Comparison of ENCODE assay signal across 9 cellular contexts in the genomic region with DNA sequence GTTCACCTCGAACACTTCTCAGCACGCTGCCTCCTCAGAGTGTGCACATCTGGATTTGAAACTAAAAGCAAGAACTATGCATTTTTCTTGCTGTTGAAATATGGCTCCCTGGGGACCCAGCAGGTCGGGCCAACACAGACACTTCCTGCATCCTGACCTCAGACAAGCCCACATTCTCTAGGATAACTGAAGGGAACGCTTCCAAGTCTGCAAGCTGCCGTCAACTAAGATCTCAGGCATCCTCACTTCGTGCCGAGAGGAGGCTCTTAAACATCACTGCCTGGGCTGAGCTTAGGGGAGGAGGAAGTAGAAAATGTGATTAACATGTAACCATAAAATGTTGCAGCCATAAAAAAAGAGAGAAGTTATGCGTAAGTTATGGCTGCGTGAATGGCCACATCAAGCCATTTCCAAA.
DNase-seq lines count a peak whose midpoint lies in the region; ATAC-seq and TF ChIP-seq lines count a peak whose summit lies in the region.
"Had no signal": no experiment of that assay in that cellular context is flagged by ENCODE, and none has a peak within 500 bp of the region (broad histone marks: within the 10 kb centered on the region; RNA-seq: fewer than 3 reads in every experiment).

No MANE protein-coding gene starts in this region.

- TF ChIP-seq CTCF in fibroblast of lung (conservative IDR thresholded peaks at IDR 0.05 in 1 of 2, IDR thresholded peaks at IDR 0.05 in 1 of 2; ENCODE audit: low read depth in 1 of 2, low read length in 2 of 2): no peak

- no peaks in the 10 kb centered on the region for H3K79me2 ChIP-seq in fibroblast of lung (ENCODE audit: control insufficient read depth, insufficient read depth, low read length)

- H3K36me3 ChIP-seq in fibroblast of lung (ENCODE audit: control insufficient read depth, insufficient read depth, low read length) (no peaks in the 10 kb centered on the region), HAP-1 (replicated peaks) (no peaks in the 10 kb centered on the region)
- H3K36me3 ChIP-seq: suprapubic skin had no signal

- H4K20me1 ChIP-seq in fibroblast of lung (ENCODE audit: control insufficient read depth, extremely low read depth, insufficient read depth, low read length): no peaks in the 10 kb centered on the region

- peak overlapping the region; percentile 71 for H3K27ac ChIP-seq in fibroblast of lung (ENCODE audit: insufficient read depth, low read length)
- H3K27ac ChIP-seq: suprapubic skin had no signal

- H2AFZ ChIP-seq in fibroblast of lung (ENCODE audit: low read length): no peak overlapping the region

- H3K27me3 ChIP-seq in fibroblast of lung (ENCODE audit: control insufficient read depth, insufficient read depth, low read length) (no peaks in the 10 kb centered on the region), HAP-1 (ENCODE audit: low read depth) (peaks cover 2% of the 10 kb centered on the region)

- H3K4me1 Mint-ChIP-seq in stimulated activated effector memory CD8-positive, alpha-beta T cell treated with anti-CD3 and anti-CD28 coated beads, Interleukin-12 subunit alpha, Interleukin-12 subunit beta, amount 100 ng/mL, for 72 hours: peaks cover 15% of the 10 kb centered on the region

- no peak for ATAC-seq in stimulated activated effector memory CD8-positive, alpha-beta T cell treated with anti-CD3 and anti-CD28 coated beads, Interleukin-12 subunit alpha, Interleukin-12 subunit beta, amount 100 ng/mL, for 72 hours

- DNase-seq in GM19238 (ENCODE audit: insufficient read length, low spot score) (peak; percentile 23), Kasumi-1 (lab: John Stamatoyannopoulos, UW) (peak; percentile 59 to 69), fibroblast of lung (ENCODE audit: low read depth in 2 of 2) (peak; percentile 98 to 99), superior temporal gyrus (ENCODE audit: extremely low spot score) (no peak), HT-29 (ENCODE audit: low spot score) (no peak), HAP-1 (ENCODE audit: low spot score in 2 of 2) (no peak)
- no peak for DNase-seq in stimulated activated effector memory CD8-positive, alpha-beta T cell treated with anti-CD3 and anti-CD28 coated beads, Interleukin-12 subunit alpha, Interleukin-12 subunit beta, amount 100 ng/mL, for 72 hours (ENCODE audit: low spot score in 2 of 2)
- DNase-seq in activated CD4-positive, CD25-positive, alpha-beta regulatory T cell (lab: John Stamatoyannopoulos, UW): no peak

- peak overlapping the region; percentile 25 for H3K4me3 Mint-ChIP-seq in stimulated activated effector memory CD8-positive, alpha-beta T cell treated with anti-CD3 and anti-CD28 coated beads, Interleukin-12 subunit alpha, Interleukin-12 subunit beta, amount 100 ng/mL, for 72 hours

- H3K36me3 Mint-ChIP-seq in stimulated activated effector memory CD8-positive, alpha-beta T cell treated with anti-CD3 and anti-CD28 coated beads, Interleukin-12 subunit alpha, Interleukin-12 subunit beta, amount 100 ng/mL, for 72 hours: no peaks in the 10 kb centered on the region

- no peaks in the 10 kb centered on the region for H3K9me3 ChIP-seq in fibroblast of lung (ENCODE audit: control insufficient read depth, insufficient read depth, low read depth, low read length)
- no peaks in the 10 kb centered on the region; the same call in 1 of the 2 replicates for H3K9me3 ChIP-seq in HAP-1

- in situ Hi-C loops in HAP-1 (cut with MboI; ENCODE audit: low sequenced_read_pairs): no loop called here

- peak overlapping the region; percentile 60 for H3K4me2 ChIP-seq in fibroblast of lung (ENCODE audit: extremely low read depth, insufficient read depth, low read length)

- no peak overlapping the region for H3K27ac Mint-ChIP-seq in stimulated activated effector memory CD8-positive, alpha-beta T cell treated with anti-CD3 and anti-CD28 coated beads, Interleukin-12 subunit alpha, Interleukin-12 subunit beta, amount 100 ng/mL, for 72 hours

- H3K9me3 Mint-ChIP-seq in stimulated activated effector memory CD8-positive, alpha-beta T cell treated with anti-CD3 and anti-CD28 coated beads, Interleukin-12 subunit alpha, Interleukin-12 subunit beta, amount 100 ng/mL, for 72 hours: peaks cover 10% of the 10 kb centered on the region

- H3K4me1 ChIP-seq in fibroblast of lung (ENCODE audit: control insufficient read depth, extremely low read depth, insufficient read depth, low read length) (peaks cover 8% of the 10 kb centered on the region), HAP-1 (no peaks in the 10 kb centered on the region)

- H3K4me3 ChIP-seq in fibroblast of lung (replicated peaks in 1 of 4; ENCODE audit: control extremely low read depth in 1 of 4, insufficient read depth in 1 of 4, low read depth in 3 of 4, low read length in 4 of 4) (no peak overlapping the region), HAP-1 (no peak overlapping the region)
- H3K4me3 ChIP-seq: suprapubic skin had no signal

- no peak overlapping the region for H3K9ac ChIP-seq in fibroblast of lung (ENCODE audit: insufficient read depth, low read length)

Comparison
In these comparisons a context has a peak if more than half of its experiments do, and no peak if none do; other contexts are left out.
1. DNase-seq: peak in GM19238 (single experiment), Kasumi-1 (2 of 2) and fibroblast of lung (2 of 2); none in stimulated activated effector memory CD8-positive, alpha-beta T cell treated with anti-CD3 and anti-CD28 coated beads, Interleukin-12 subunit alpha, Interleukin-12 subunit beta, amount 100 ng/mL, for 72 hours (0 of 2), superior temporal gyrus (single experiment), activated CD4-positive, CD25-positive, alpha-beta regulatory T cell (0 of 4), HT-29 (single experiment) and HAP-1 (0 of 2).